ENCODE assay signal across 14 cellular contexts in genomic region chr2:190903693-190904450, GRCh38. TPM values are rescaled to one million over a fixed set of nuclear protein-coding genes. Genes with fewer than 3 reads are reported as not detected.
A peak's percentile ranks its signal among the peaks of the same experiment; 100 is the strongest.
DNase-seq lines count a peak whose midpoint lies in the region; ATAC-seq and TF ChIP-seq lines count a peak whose summit lies in the region.
"Had no signal": no experiment of that assay in that cellular context is flagged by ENCODE, and none has a peak within 500 bp of the region (broad histone marks: within the 10 kb centered on the region; RNA-seq: fewer than 3 reads in every experiment).

No MANE protein-coding gene starts in this region.

- no peaks in the 10 kb centered on the region for H3K9me3 ChIP-seq in left lung
- H3K9me3 ChIP-seq: tibial nerve had no signal

- no peak overlapping the region for H3K27ac ChIP-seq in left lung
- H3K27ac ChIP-seq: tibial nerve had no signal

- no peak overlapping the region for H3K4me3 ChIP-seq in left lung
- H3K4me3 ChIP-seq: tibial nerve had no signal

- no peaks in the 10 kb centered on the region for H3K4me1 ChIP-seq in left lung

- peaks cover 33% of the 10 kb centered on the region for H3K36me3 Mint-ChIP-seq in activated naive CD4-positive, alpha-beta T cell treated with anti-CD3 and anti-CD28 coated beads for 36 hours (ENCODE audit: low read depth)
- peaks cover 43% of the 10 kb centered on the region for H3K36me3 Mint-ChIP-seq in activated CD8-positive, alpha-beta T cell treated with anti-CD3 and anti-CD28 coated beads, Interleukin-2, amount 10 ng/mL, durations not matched to agents 7 days and 5 days (ENCODE audit: low read depth)

- peaks cover 29% of the 10 kb centered on the region for H3K4me1 Mint-ChIP-seq in activated naive CD4-positive, alpha-beta T cell treated with anti-CD3 and anti-CD28 coated beads for 36 hours (ENCODE audit: low read depth)
- peaks cover 3% of the 10 kb centered on the region for H3K4me1 Mint-ChIP-seq in activated CD8-positive, alpha-beta T cell treated with anti-CD3 and anti-CD28 coated beads, Interleukin-2, amount 10 ng/mL, durations not matched to agents 7 days and 5 days (ENCODE audit: low read depth)
- peaks cover 19% of the 10 kb centered on the region for H3K4me1 Mint-ChIP-seq in stimulated activated naive CD8-positive, alpha-beta T cell treated with anti-CD3 and anti-CD28 coated beads, Interleukin-15, amount 100 ng/mL, for 72 hours

- no peak overlapping the region for H3K4me3 Mint-ChIP-seq in activated naive CD4-positive, alpha-beta T cell treated with anti-CD3 and anti-CD28 coated beads for 36 hours
- no peak overlapping the region for H3K4me3 Mint-ChIP-seq in activated CD8-positive, alpha-beta T cell treated with anti-CD3 and anti-CD28 coated beads, Interleukin-2, amount 10 ng/mL, durations not matched to agents 7 days and 5 days
- H3K4me3 Mint-ChIP-seq in stimulated activated naive CD8-positive, alpha-beta T cell treated with anti-CD3 and anti-CD28 coated beads, Interleukin-15, amount 100 ng/mL, for 72 hours = no peak overlapping the region

- no peaks in the 10 kb centered on the region for H3K27me3 ChIP-seq in left lung
- H3K27me3 ChIP-seq: tibial nerve had no signal

- POLR2A ChIA-PET in activated CD8-positive, alpha-beta T cell treated with anti-CD3 and anti-CD28 coated beads, Interleukin-2, amount 10 ng/mL, durations not matched to agents 7 days and 5 days (lab: Charles Lee) = interaction anchor here (0.5 to 0.9 kb wide), 3 partner anchors 19 to 1176 kb away, joined by 3 read pairs; no protein-coding TSS in a partner anchor

- peaks cover 0 to 77% of the 10 kb centered on the region in 2 donors for H3K36me3 ChIP-seq in left lung

- no peaks in the 10 kb centered on the region for H3K9me3 Mint-ChIP-seq in activated naive CD4-positive, alpha-beta T cell treated with anti-CD3 and anti-CD28 coated beads for 36 hours
- no peaks in the 10 kb centered on the region for H3K9me3 Mint-ChIP-seq in activated CD8-positive, alpha-beta T cell treated with anti-CD3 and anti-CD28 coated beads, Interleukin-2, amount 10 ng/mL, durations not matched to agents 7 days and 5 days (ENCODE audit: insufficient read depth)
- no peaks in the 10 kb centered on the region for H3K9me3 Mint-ChIP-seq in stimulated activated naive CD8-positive, alpha-beta T cell treated with anti-CD3 and anti-CD28 coated beads, Interleukin-15, amount 100 ng/mL, for 72 hours

- H3K27ac Mint-ChIP-seq in activated naive CD4-positive, alpha-beta T cell treated with anti-CD3 and anti-CD28 coated beads for 36 hours = peak overlapping the region; percentile 70
- peak overlapping the region; percentile 4 for H3K27ac Mint-ChIP-seq in activated CD8-positive, alpha-beta T cell treated with anti-CD3 and anti-CD28 coated beads, Interleukin-2, amount 10 ng/mL, durations not matched to agents 7 days and 5 days
- no peak overlapping the region for H3K27ac Mint-ChIP-seq in stimulated activated naive CD8-positive, alpha-beta T cell treated with anti-CD3 and anti-CD28 coated beads, Interleukin-15, amount 100 ng/mL, for 72 hours

- no peak for DNase-seq in activated naive CD4-positive, alpha-beta T cell treated with anti-CD3 and anti-CD28 coated beads for 36 hours
- no peak for DNase-seq in activated naive CD4-positive, alpha-beta T cell treated with Interleukin-2 at 50 U/mL for 16 hours
- no peak for DNase-seq in activated CD8-positive, alpha-beta T cell treated with anti-CD3 and anti-CD28 coated beads, Interleukin-2, amount 10 ng/mL, durations not matched to agents 7 days and 5 days
- no peak for DNase-seq in left lung
- no peak for DNase-seq in stimulated activated naive CD8-positive, alpha-beta T cell treated with anti-CD3 and anti-CD28 coated beads, Interleukin-15, amount 100 ng/mL, for 72 hours
- DNase-seq in DMS53 treated with DMSO at 0.1 percent for 48 hours (lab: John Stamatoyannopoulos, UW; ENCODE audit: unreplicated experiment) = no peak
- DNase-seq in NCI-H1417 (lab: John Stamatoyannopoulos, UW) = no peak
- DNase-seq: dermis blood vessel endothelial cell; Kasumi-1; NCI-H1436 treated with DMSO at 0.1 percent for 48 hours; NCI-H446 treated with DMSO at 0.1 percent for 48 hours; stimulated activated CD8-positive, alpha-beta memory T cell treated with anti-CD3 and anti-CD28 coated beads, Interleukin-4, amount 100 ng/mL, for 48 hours had no signal

- no peaks in the 10 kb centered on the region for H3K27me3 Mint-ChIP-seq in activated naive CD4-positive, alpha-beta T cell treated with anti-CD3 and anti-CD28 coated beads for 36 hours (ENCODE audit: low read depth)
- H3K27me3 Mint-ChIP-seq in activated CD8-positive, alpha-beta T cell treated with anti-CD3 and anti-CD28 coated beads, Interleukin-2, amount 10 ng/mL, durations not matched to agents 7 days and 5 days (ENCODE audit: low read depth) = no peaks in the 10 kb centered on the region
- H3K27me3 Mint-ChIP-seq in stimulated activated naive CD8-positive, alpha-beta T cell treated with anti-CD3 and anti-CD28 coated beads, Interleukin-15, amount 100 ng/mL, for 72 hours = no peaks in the 10 kb centered on the region

- ATAC-seq in activated CD8-positive, alpha-beta T cell treated with anti-CD3 and anti-CD28 coated beads, Interleukin-2, amount 10 ng/mL, durations not matched to agents 7 days and 5 days = peak; percentile 42
- peak; percentile 34 for ATAC-seq in left lung
- ATAC-seq in stimulated activated naive CD8-positive, alpha-beta T cell treated with anti-CD3 and anti-CD28 coated beads, Interleukin-15, amount 100 ng/mL, for 72 hours = peak; percentile 70
- no peak for ATAC-seq in HG03175 (IDR thresholded peaks at IDR 0.05; ENCODE audit: unreplicated experiment)

- CTCF ChIA-PET in activated naive CD4-positive, alpha-beta T cell treated with anti-CD3 and anti-CD28 coated beads for 36 hours (lab: Charles Lee) = interaction anchor here (0.6 to 1.8 kb wide), 5 partner anchors 9 to 266 kb away, joined by 3 to 8 read pairs (median 3); no protein-coding TSS in a partner anchor
- CTCF ChIA-PET in activated CD8-positive, alpha-beta T cell treated with anti-CD3 and anti-CD28 coated beads, Interleukin-2, amount 10 ng/mL, durations not matched to agents 7 days and 5 days (lab: Charles Lee) = interaction anchor here (0.6 kb wide), 2 partner anchors 14 to 84 kb away, joined by 3 read pairs; no protein-coding TSS in a partner anchor

- intact Hi-C loops in activated naive CD4-positive, alpha-beta T cell treated with anti-CD3 and anti-CD28 coated beads for 36 hours (cut with micrococcal nuclease) = loop anchor here (1.0 to 5.0 kb wide), 5 partner anchors 7 to 78 kb away; no protein-coding TSS in a partner anchor
- intact Hi-C loops in left lung (cut with DNase I) = no loop called here

- no peak for TF ChIP-seq CTCF in left lung (IDR thresholded peaks at IDR 0.05)

RNA-seq across cellular contexts. Expression of gene GLS, which starts 23.3 kb away (rescaled TPM):
- total RNA-seq in activated naive CD4-positive, alpha-beta T cell treated with anti-CD3 and anti-CD28 coated beads for 36 hours = 100 to 1,000 TPM; 248 to 255 TPM
- 100 to 1,000 TPM; 162 to 193 TPM for total RNA-seq in activated CD8-positive, alpha-beta T cell treated with anti-CD3 and anti-CD28 coated beads, Interleukin-2, amount 10 ng/mL, durations not matched to agents 7 days and 5 days
- total RNA-seq in left lung = 100 to 1,000 TPM; 192 to 346 TPM

Comparison
In these comparisons a context has a peak if more than half of its experiments do, and no peak if none do; other contexts are left out.
1. H3K27ac Mint-ChIP-seq: peak in activated naive CD4-positive, alpha-beta T cell treated with anti-CD3 and anti-CD28 coated beads for 36 hours (single experiment) and activated CD8-positive, alpha-beta T cell treated with anti-CD3 and anti-CD28 coated beads, Interleukin-2, amount 10 ng/mL, durations not matched to agents 7 days and 5 days (single experiment); none in stimulated activated naive CD8-positive, alpha-beta T cell treated with anti-CD3 and anti-CD28 coated beads, Interleukin-15, amount 100 ng/mL, for 72 hours (0 of 2).